ENCODE assay signal across 1 cellular context in the genomic region with DNA sequence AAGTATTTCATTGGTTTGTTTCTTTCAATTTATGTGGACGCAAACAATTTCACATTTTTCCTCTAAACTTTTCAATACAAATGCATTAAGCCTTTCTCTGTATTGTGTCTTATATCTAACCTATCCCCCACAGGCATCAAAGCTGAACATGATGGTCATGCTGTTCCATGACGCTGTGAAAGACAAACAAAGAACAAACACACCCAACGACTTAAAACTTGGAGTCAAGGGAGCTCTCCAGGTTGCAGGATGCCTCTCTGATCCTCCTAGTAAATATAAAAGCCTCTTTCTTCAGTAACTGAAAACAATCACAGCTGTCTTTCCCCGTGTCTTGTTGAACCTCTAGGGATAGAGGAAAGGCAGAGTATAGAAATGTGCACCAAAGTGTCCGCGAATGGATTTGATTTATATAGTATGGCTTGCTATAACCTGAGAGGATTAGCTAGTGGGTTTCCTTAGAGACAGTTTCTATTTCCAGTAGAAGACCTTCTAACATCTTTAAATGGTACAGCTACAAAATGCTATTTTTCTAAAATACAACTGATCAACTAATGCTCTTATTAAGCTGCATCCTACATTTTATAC.
TF ChIP-seq lines count a peak whose summit lies in the region.

No MANE protein-coding gene starts in this region.

TF ChIP-seq in H1, 55 proteins besides CTCF, POLR2A, EP300 and RAD21:
- no peak for TF ChIP-seq JUND (IDR thresholded peaks at IDR 0.05; ENCODE audit: low read length)
- TF ChIP-seq CEBPB (IDR thresholded peaks at IDR 0.05; ENCODE audit: low read depth, low read length): no peak
- TF ChIP-seq NANOG (IDR thresholded peaks at IDR 0.05; ENCODE audit: insufficient read depth, low read depth, low read length, poor library complexity, severe bottlenecking): peak; percentile 82
- TF ChIP-seq EZH2 (IDR thresholded peaks at IDR 0.05; ENCODE audit: low read depth, low read length, severe bottlenecking): no peak
- TF ChIP-seq HDAC6 (IDR thresholded peaks at IDR 0.05; ENCODE audit: low read depth, low read length): no peak
- 0 out of 2 replicates have a peak, but pooled peaks have one; percentile 24 for TF ChIP-seq CREB1 (IDR thresholded peaks at IDR 0.05)
- no peak for TF ChIP-seq SIN3A (conservative IDR thresholded peaks at IDR 0.05 in 1 of 2, IDR thresholded peaks at IDR 0.05 in 1 of 2; ENCODE audit: low read depth in 1 of 2, low read length in 2 of 2)
- TF ChIP-seq FOSL1 (IDR thresholded peaks at IDR 0.05; ENCODE audit: insufficient read depth, low read depth, low read length): no peak
- TF ChIP-seq PHF8 (conservative IDR thresholded peaks at IDR 0.05; ENCODE audit: low read depth, low read length): no peak
- TF ChIP-seq TAF7 (optimal IDR thresholded peaks at IDR 0.05; ENCODE audit: borderline replicate concordance, low read depth, low read length): no peak
- no peak for TF ChIP-seq KDM1A (IDR thresholded peaks at IDR 0.05; ENCODE audit: borderline replicate concordance, low read length)
